Comparison of ENCODE assay signal across 8 cellular contexts in genomic region chr9:128066713-128067621, GRCh38.
DNase-seq lines count a peak whose midpoint lies in the region; ATAC-seq and FAIRE-seq lines count a peak whose summit lies in the region.

Gene NAIF1, minus strand, starts transcription at chr9:128067320. Its CDS starts 219 bp downstream, at chr9:128067101.

- peak; percentile 66 for ATAC-seq in GM19023 (IDR thresholded peaks at IDR 0.05; ENCODE audit: unreplicated experiment)
- ATAC-seq in HG03280 (IDR thresholded peaks at IDR 0.05; ENCODE audit: unreplicated experiment), result peak; percentile 56
- peak; percentile 80 for ATAC-seq in central memory CD8-positive, alpha-beta T cell (replicated peaks; ENCODE audit: extremely low read depth, poor library complexity, severe bottlenecking)

- no peak within 1 kb of the TSS for H3K27ac Mint-ChIP-seq in central memory CD8-positive, alpha-beta T cell (ENCODE audit: low read depth)

- H3K4me1 Mint-ChIP-seq in central memory CD8-positive, alpha-beta T cell, result peaks cover 45% of the 10 kb centered on the region

- no peaks in the 10 kb centered on the region for H3K9me3 Mint-ChIP-seq in central memory CD8-positive, alpha-beta T cell

- H3K27me3 Mint-ChIP-seq in central memory CD8-positive, alpha-beta T cell, result no peaks in the 10 kb centered on the region

- no peak within 1 kb of the TSS for H3K4me3 Mint-ChIP-seq in central memory CD8-positive, alpha-beta T cell

- H3K36me3 Mint-ChIP-seq in central memory CD8-positive, alpha-beta T cell (ENCODE audit: insufficient read depth), result peaks cover 14% of the 10 kb centered on the region

- DNase-seq in AG08396 (ENCODE audit: low spot score), result peak; percentile 98
- peak; percentile 98 for DNase-seq in NCI-H345 treated with DMSO at 0.1 percent for 48 hours (lab: John Stamatoyannopoulos, UW; ENCODE audit: unreplicated experiment)
- DNase-seq in activated CD4-positive, CD25-positive, alpha-beta regulatory T cell treated with anti-CD3 and anti-CD28 coated beads, Interleukin-2, amount 50 U/mL, for 16 hours (ENCODE audit: low read depth, low spot score), result peak; percentile 90
- peak; percentile 87 to 96 for DNase-seq in central memory CD8-positive, alpha-beta T cell (ENCODE audit: low spot score in 2 of 2)
- DNase-seq in stimulated activated CD4-positive, alpha-beta T cell treated with anti-CD3 and anti-CD28 coated beads, Interleukin-12 subunit alpha, Interleukin-12 subunit beta, amount 100 ng/mL, for 4 hours, result peak; percentile 92

- peak; percentile 89 for FAIRE-seq in islet of Langerhans (lab: Jason Lieb, UNC)

Comparison
In these comparisons a context has a peak if more than half of its experiments do, and no peak if none do; other contexts are left out.
1. Peak in every context shown above with its lines: DNase-seq and ATAC-seq.